8 cellular contexts compared by ENCODE assay signal in genomic region chr16:15143601-15144093, GRCh38. TPM values are rescaled to one million over a fixed set of nuclear protein-coding genes. Genes with fewer than 3 reads are reported as not detected.
DNase-seq lines count a peak whose midpoint lies in the region; ATAC-seq, FAIRE-seq and TF ChIP-seq lines count a peak whose summit lies in the region.
"Not testable (repeated sequence)": the region's sequence is repeated elsewhere in the genome, so short reads cannot be mapped to it uniquely, and the experiment has no call there.

No MANE protein-coding gene starts in this region.

- CTCF ChIA-PET in HEK293 (lab: Yijun Ruan, JAX); HepG2 (lab: Yijun Ruan, JAX; ENCODE audit: low intra/inter-chr PET ratio, low total read pairs): not testable (repeated sequence)

- H4K20me1 ChIP-seq in HepG2 (ENCODE audit: insufficient read depth, low read length): peaks cover 22% of the 10 kb centered on the region; the same call in 1 of the 2 replicates

- WGBS in HepG2 (ENCODE audit: low lambda C conversion rate): 96% methylated on average over 26 of the region's 26 CpGs
- WGBS in prostate gland: 35% methylated on average over 23 of the region's 26 CpGs

- TF ChIP-seq RAD21 in HepG2 (CRISPR knock-in tag; IDR thresholded peaks at IDR 0.05): not testable (repeated sequence)

- not testable (repeated sequence) for TF ChIP-seq POLR2A in HepG2 (IDR thresholded peaks at IDR 0.05; ENCODE audit: insufficient read depth in 1 of 2, low read depth in 2 of 2, low read length in 2 of 2); prostate gland (IDR thresholded peaks at IDR 0.05)

- peak overlapping the region; percentile 14; the same call in 1 of the 2 replicates for H3K27ac ChIP-seq in ACC112 (ENCODE audit: low read depth, low read length)
- H3K27ac ChIP-seq in HEK293 (ENCODE audit: extremely low read depth, low read depth, low read length); HepG2 (ENCODE audit: extremely low read length, insufficient read depth, low read length): not testable (repeated sequence)
- peak overlapping the region; percentile 94 for H3K27ac ChIP-seq in cardiac muscle cell
- peak overlapping the region; percentile 72 to 79 for H3K27ac ChIP-seq in prostate gland
- peak overlapping the region; percentile 40 for H3K27ac ChIP-seq in subcutaneous abdominal adipose tissue (ENCODE audit: low read depth, low read length)

- POLR2A ChIA-PET in HEK293 (lab: Yijun Ruan, JAX); HepG2 (lab: Yijun Ruan, JAX): not testable (repeated sequence)

- not testable (repeated sequence) for H3K27me3 ChIP-seq in ACC112 (ENCODE audit: insufficient read depth, low read length); cardiac muscle cell; HepG2 (ENCODE audit: control insufficient read depth in 1 of 2, insufficient read depth in 2 of 2, low read length in 2 of 2); prostate gland (replicated peaks; ENCODE audit: insufficient read depth); subcutaneous abdominal adipose tissue (ENCODE audit: control insufficient read depth in 5 of 5, insufficient read depth in 4 of 5, low read length in 5 of 5)

- FAIRE-seq in HepG2 (lab: Jason Lieb, UNC): not testable (repeated sequence)

- H3K9me3 ChIP-seq in HEK293 (ENCODE audit: control insufficient read depth, insufficient read depth, low read depth, low read length); cardiac muscle cell (ENCODE audit: low read depth); HepG2 (ENCODE audit: low read length); prostate gland; subcutaneous abdominal adipose tissue (ENCODE audit: control insufficient read depth in 5 of 5, low read length in 5 of 5): not testable (repeated sequence)

- peak; percentile 3 for ATAC-seq in SK-N-SH treated with all-trans-retinoic acid at 6 μM for 48 hours
- ATAC-seq in HepG2: not testable (repeated sequence)

- H3K79me2 ChIP-seq in ACC112 (ENCODE audit: control insufficient read depth, insufficient read depth, low read length, unreplicated experiment) (peaks cover 48% of the 10 kb centered on the region), HepG2 (ENCODE audit: insufficient read depth, low read length) (peaks cover 27% of the 10 kb centered on the region)

- not testable (repeated sequence) for H3K4me3 ChIP-seq in ACC112 (ENCODE audit: low read depth, low read length); HEK293 (ENCODE audit: low read depth, low read length); cardiac muscle cell; HepG2 (replicated peaks in 1 of 3; ENCODE audit: insufficient read depth in 1 of 3, low read depth in 2 of 3, low read length in 3 of 3); prostate gland
- H3K4me3 ChIP-seq in choroid plexus epithelial cell (ENCODE audit: low read depth, low read length) (peak overlapping the region; percentile 17), subcutaneous abdominal adipose tissue (ENCODE audit: low read depth in 1 of 5, low read length in 5 of 5) (peak overlapping the region in 2 of 5 donors; percentile 34 to 42)

- H3K4me1 ChIP-seq in ACC112 (ENCODE audit: control insufficient read depth, insufficient read depth, low read length, unreplicated experiment): peaks cover 19% of the 10 kb centered on the region
- H3K4me1 ChIP-seq in HEK293 (ENCODE audit: control insufficient read depth, insufficient read depth, low read length); prostate gland (replicated peaks): not testable (repeated sequence)
- peaks cover 17% of the 10 kb centered on the region for H3K4me1 ChIP-seq in cardiac muscle cell (ENCODE audit: low read depth)
- H3K4me1 ChIP-seq in HepG2 (ENCODE audit: insufficient read depth, low read length): peaks cover 12% of the 10 kb centered on the region
- peaks cover 0 to 59% (median 53%) of the 10 kb centered on the region in 5 donors for H3K4me1 ChIP-seq in subcutaneous abdominal adipose tissue (ENCODE audit: control insufficient read depth in 5 of 5, insufficient read depth in 5 of 5, low read length in 5 of 5)

- intact Hi-C loops in HepG2 (cut with micrococcal nuclease; ENCODE audit: unreplicated experiment); prostate gland (cut with DNase I): not testable (repeated sequence)

- not testable (repeated sequence) for H2AFZ ChIP-seq in ACC112 (ENCODE audit: low read length, unreplicated experiment); HepG2 (ENCODE audit: low read length)

- not testable (repeated sequence) for H3K36me3 ChIP-seq in ACC112 (ENCODE audit: insufficient read depth, low read length); HEK293 (ENCODE audit: control insufficient read depth in 2 of 2, insufficient read depth in 1 of 2, low read length in 2 of 2); cardiac muscle cell; HepG2 (replicated peaks in 1 of 2; ENCODE audit: control insufficient read depth in 1 of 2, insufficient read depth in 2 of 2, low read length in 2 of 2); prostate gland; subcutaneous abdominal adipose tissue (ENCODE audit: control insufficient read depth in 5 of 5, insufficient read depth in 5 of 5, low read length in 5 of 5)

- H3K4me2 ChIP-seq in HepG2 (ENCODE audit: low read depth, low read length): not testable (repeated sequence)

- in situ Hi-C loops in HepG2 (cut with HindIII; ENCODE audit: extremely low pct_ligation_motif_present, low pct_unique_long_range_greater_than_20kb): not testable (repeated sequence)

- not testable (repeated sequence) for TF ChIP-seq CTCF in HEK293 (tag by site-specific recombination; IDR thresholded peaks at IDR 0.05); choroid plexus epithelial cell (conservative IDR thresholded peaks at IDR 0.05; ENCODE audit: low read depth, low read length); cardiac muscle cell (IDR thresholded peaks at IDR 0.05; ENCODE audit: low read depth, low read length); HepG2 (CRISPR knock-in tag; IDR thresholded peaks at IDR 0.05); prostate gland (IDR thresholded peaks at IDR 0.05)

- H3K9ac ChIP-seq in HepG2 (ENCODE audit: insufficient read depth, low read depth, low read length): not testable (repeated sequence)
- peak overlapping the region in 2 of 5 donors; percentile 16 to 32 for H3K9ac ChIP-seq in subcutaneous abdominal adipose tissue (ENCODE audit: low read length in 5 of 5)

- not testable (repeated sequence) for TF ChIP-seq EP300 in HepG2 (IDR thresholded peaks at IDR 0.05; ENCODE audit: low read depth in 2 of 2, low read length in 2 of 2); HepG2 (CRISPR knock-in tag; IDR thresholded peaks at IDR 0.05; ENCODE audit: borderline replicate concordance)

- BruUV-seq in HepG2 (replicated peaks; lab: Mats Ljungman, UMichigan): not testable (repeated sequence)

- not testable (repeated sequence) for DNase-seq in choroid plexus epithelial cell (ENCODE audit: low read depth); cardiac muscle cell (ENCODE audit: low read depth in 1 of 2, low spot score in 1 of 2); HepG2 (ENCODE audit: low spot score); prostate gland (ENCODE audit: low spot score)

TF ChIP-seq in HepG2, 621 proteins besides CTCF, POLR2A, EP300 and RAD21:
- 0 out of 2 replicates have a peak, but pooled peaks have one; percentile 16 for TF ChIP-seq RBFOX2 (IDR thresholded peaks at IDR 0.05; ENCODE audit: low read depth, low read length)

RNA-seq across cellular contexts. Expression of gene RRN3, which starts 49.6 kb away (rescaled TPM):
- total RNA-seq in cardiac muscle cell (19.1 and 23.2 TPM in 2 replicates), HepG2 (2016; rRNA removed; fragmentation: Illumina TruSeq; extraction: Trizol) (67.0 and 101 TPM in 2 replicates), prostate gland (10 to 100 TPM; 34.7 to 37.9 TPM)
- polyA plus RNA-seq in cardiac muscle cell (15.1 and 22.6 TPM in 2 replicates), HepG2 (2011; rRNA removed) (43.5 and 45.8 TPM in 2 replicates)
- 4.5 and 7.2 TPM in 2 replicates for total RNA-seq in HepG2 (2016; cell fraction: cytosol; rRNA removed; fragmentation: Illumina TruSeq; extraction: Trizol; ENCODE audit: low read depth)
- 66.8 and 102 TPM in 2 replicates for total RNA-seq in HepG2 (2016; cell fraction: insoluble cytoplasmic fraction; rRNA removed; fragmentation: Illumina TruSeq; extraction: Trizol)
- 13.9 and 15.7 TPM in 2 replicates for total RNA-seq in HepG2 (2016; cell fraction: membrane; rRNA removed; fragmentation: Illumina TruSeq; extraction: Trizol)
- total RNA-seq in HepG2 (2016; cell fraction: nucleus; rRNA removed; fragmentation: Illumina TruSeq; extraction: Trizol): 48.4 and 52.4 TPM in 2 replicates
- polyA plus RNA-seq in HepG2 (2011; cell fraction: cytosol; rRNA removed): 20.4 and 34.2 TPM in 2 replicates
- 25.0 and 25.7 TPM in 2 replicates for polyA plus RNA-seq in HepG2 (2011; cell fraction: nucleus; rRNA removed)
- 38.3 and 41.0 TPM in 2 replicates for polyA plus RNA-seq in HepG2 (2012)
- 1.9 and 2.1 TPM in 2 replicates for polyA plus RNA-seq in HepG2 (2016; cell fraction: cytosol; fragmentation: Illumina TruSeq; extraction: Trizol; ENCODE audit: low read depth)
- 73.5 and 79.0 TPM in 2 replicates for polyA plus RNA-seq in HepG2 (2016; cell fraction: insoluble cytoplasmic fraction; fragmentation: Illumina TruSeq; extraction: Trizol; ENCODE audit: low read depth)
- polyA plus RNA-seq in HepG2 (2016; cell fraction: membrane; fragmentation: Illumina TruSeq; extraction: Trizol; ENCODE audit: low read depth): 5.8 and 6.6 TPM in 2 replicates
- polyA plus RNA-seq in HepG2 (2016; cell fraction: nucleus; fragmentation: Illumina TruSeq; extraction: Trizol; ENCODE audit: insufficient read depth, low read depth): 64.5 and 64.7 TPM in 2 replicates
- 42.6 and 47.9 TPM in 2 replicates for polyA minus RNA-seq in HepG2 (2011; rRNA and poly(A)+ RNA removed; ENCODE audit: low replicate concordance)
- polyA minus RNA-seq in HepG2 (2011; cell fraction: cytosol; rRNA and poly(A)+ RNA removed): 36.9 and 45.0 TPM in 2 replicates
- polyA minus RNA-seq in HepG2 (2011; cell fraction: nucleus; rRNA and poly(A)+ RNA removed): 42.0 and 45.3 TPM in 2 replicates
